1 cellular context compared by ENCODE assay signal in genomic region chr19:21358768-21359451, GRCh38.
TF ChIP-seq lines count a peak whose summit lies in the region.

Gene ZNF738, plus strand, starts transcription at chr19:21359000. Its CDS starts 141 bp downstream, at chr19:21359141.

TF ChIP-seq in HCT116, 20 proteins besides CTCF, POLR2A, EP300 and RAD21 (continued from another document):
- TF ChIP-seq JUND (IDR thresholded peaks at IDR 0.05) (no peak), ZNF274 (IDR thresholded peaks at IDR 0.05; ENCODE audit: low read depth, low read length) (no peak), MAX (IDR thresholded peaks at IDR 0.05) (no peak)
TF ChIP-seq in HCT116: peak in this region for 5.
